22 cellular contexts compared by ENCODE assay signal in the genomic region with DNA sequence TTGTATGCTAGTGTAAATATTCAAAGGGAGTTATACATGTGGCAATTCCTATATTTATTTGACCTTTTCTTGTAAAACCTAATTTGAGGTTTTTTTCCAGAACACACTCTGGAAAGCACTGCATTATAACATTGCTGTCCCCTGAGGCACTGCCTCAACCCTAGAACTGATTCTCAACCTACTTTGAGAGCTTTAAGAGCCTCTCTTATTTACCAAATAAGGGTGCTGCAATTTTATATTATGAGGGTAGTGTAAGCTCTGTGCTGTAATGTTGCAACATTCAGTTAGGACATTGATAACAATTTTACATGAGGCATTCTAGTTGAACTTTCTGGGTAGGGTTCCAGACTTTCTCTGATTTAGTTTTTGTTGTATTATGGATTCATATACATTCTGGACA.
"Had no signal": no experiment of that assay in that cellular context is flagged by ENCODE, and none has a peak within 500 bp of the region (broad histone marks: within the 10 kb centered on the region; RNA-seq: fewer than 3 reads in every experiment).

No MANE protein-coding gene starts in this region.

- H3K4me1 ChIP-seq: foreskin keratinocyte, heart left ventricle, pancreas, spleen, suprapubic skin, transverse colon had no signal

- H3K9me3 ChIP-seq: gastroesophageal sphincter, heart left ventricle, pancreas, sigmoid colon, spleen, suprapubic skin, transverse colon had no signal

- H3K27me3 ChIP-seq: foreskin keratinocyte, gastroesophageal sphincter, heart left ventricle, hepatocyte, pancreas, sigmoid colon, spleen, suprapubic skin, transverse colon had no signal

- H3K4me3 ChIP-seq: coronary artery, gastroesophageal sphincter, heart left ventricle, hepatocyte, lung, pancreas, sigmoid colon, spleen, suprapubic skin, transverse colon had no signal

- ATAC-seq: foreskin keratinocyte; gastroesophageal sphincter; heart left ventricle; left ventricle myocardium superior; natural killer cell; pancreas; stimulated activated memory B cell treated with anti-CD40 and anti-IgM and Interleukin-4, amounts not matched to agents 10 μg/mL and 1 μg/mL and 100 μg/mL, for 72 hours; stimulated activated naive CD8-positive, alpha-beta T cell treated with anti-CD3 and anti-CD28 coated beads, Interleukin-15, Interleukin-2, amounts not matched to agents 100 U/mL and 50 U/mL, for 24 hours had no signal

- FAIRE-seq: islet of Langerhans, pancreas had no signal

- H3K36me3 ChIP-seq: gastroesophageal sphincter, heart left ventricle, pancreas, sigmoid colon, spleen, suprapubic skin, transverse colon had no signal

- DNase-seq: dermis blood vessel endothelial cell; effector memory CD4-positive, alpha-beta T cell; foreskin keratinocyte; heart left ventricle; left cardiac atrium; left ventricle myocardium superior; natural killer cell; occipital lobe; pancreas; retina; sigmoid colon; spleen; stimulated activated CD4-positive, alpha-beta T cell treated with anti-CD3 and anti-CD28 coated beads, Interleukin-4, amount 100 ng/mL, for 4 hours; stimulated activated naive CD8-positive, alpha-beta T cell treated with anti-CD3 and anti-CD28 coated beads, Interleukin-15, Interleukin-2, amounts not matched to agents 100 U/mL and 50 U/mL, for 24 hours; transverse colon had no signal

- H3K27ac ChIP-seq: foreskin keratinocyte, gastroesophageal sphincter, hepatocyte, pancreas, sigmoid colon, spleen, suprapubic skin, transverse colon had no signal
